In the genomic region with DNA sequence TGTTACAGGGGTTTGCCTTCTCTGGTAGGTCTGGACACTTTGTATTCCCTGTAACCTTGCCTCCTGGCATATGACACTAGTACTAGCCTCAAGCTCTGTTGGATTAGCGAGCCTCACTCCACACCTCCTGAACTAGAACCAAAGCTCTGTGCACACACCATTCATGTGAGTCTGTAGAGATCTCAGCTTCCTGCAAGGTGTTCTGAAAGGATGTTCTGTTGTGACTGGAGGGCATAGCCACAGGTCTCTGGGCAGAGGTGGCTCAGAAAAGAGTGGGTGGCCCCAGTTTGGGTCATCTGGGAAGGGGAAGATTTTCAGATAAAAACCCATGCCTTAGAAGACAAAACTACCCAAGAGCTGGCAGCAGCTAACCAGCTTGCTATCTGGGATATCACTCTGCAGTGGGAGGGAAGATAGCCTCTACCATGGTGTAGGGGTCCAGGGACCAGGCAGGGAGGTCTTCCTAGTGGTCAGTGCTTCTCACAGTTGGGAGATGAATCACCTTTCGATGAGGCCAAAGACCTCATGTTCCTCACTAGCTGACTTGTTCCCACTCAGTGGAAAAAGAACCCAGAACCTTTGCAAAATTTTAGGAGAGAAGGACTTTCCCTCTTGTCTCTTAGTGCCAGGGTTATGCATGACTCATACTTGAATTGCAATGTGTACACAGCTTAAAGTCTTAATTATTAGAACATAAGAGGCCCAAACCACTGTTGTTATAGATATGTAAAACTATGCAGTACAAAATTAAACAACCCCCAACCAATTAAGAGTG, we compare ENCODE assay signal across 18 cellular contexts. TPM values are rescaled to one million over a fixed set of nuclear protein-coding genes. Genes with fewer than 3 reads are reported as not detected.
DNase-seq lines count a peak whose midpoint lies in the region; ATAC-seq, FAIRE-seq and TF ChIP-seq lines count a peak whose summit lies in the region.
"Had no signal": no experiment of that assay in that cellular context is flagged by ENCODE, and none has a peak within 500 bp of the region (broad histone marks: within the 10 kb centered on the region; RNA-seq: fewer than 3 reads in every experiment).

No MANE protein-coding gene starts in this region.

- H3K27ac ChIP-seq in endothelial cell of umbilical vein (ENCODE audit: insufficient read depth, low read depth, low read length) (peak overlapping the region; percentile 93), tibial artery (no peak overlapping the region)
- H3K27ac ChIP-seq: C4-2B, neural progenitor cell had no signal

- H3K79me2 ChIP-seq in endothelial cell of umbilical vein (ENCODE audit: control insufficient read depth, insufficient read depth, low read length): no peaks in the 10 kb centered on the region

- no peaks in the 10 kb centered on the region for H3K9me3 Mint-ChIP-seq in activated CD4-positive, alpha-beta T cell treated with anti-CD3 and anti-CD28 coated beads for 36 hours (ENCODE audit: low read depth)
- H3K9me3 Mint-ChIP-seq in activated CD8-positive, alpha-beta T cell treated with anti-CD3 and anti-CD28 coated beads for 36 hours: no peaks in the 10 kb centered on the region
- no peaks in the 10 kb centered on the region for H3K9me3 Mint-ChIP-seq in osteocyte (ENCODE audit: unreplicated experiment)
- H3K9me3 Mint-ChIP-seq: neural progenitor cell had no signal

- no TSS peak for BruUV-seq in endothelial cell of umbilical vein (replicated peaks; lab: Mats Ljungman, UMichigan)

- peak; percentile 41 for ATAC-seq in activated CD4-positive, alpha-beta T cell treated with anti-CD3 and anti-CD28 coated beads for 36 hours
- no peak for ATAC-seq in activated CD8-positive, alpha-beta T cell treated with anti-CD3 and anti-CD28 coated beads for 36 hours
- ATAC-seq: WTC11 had no signal

- H3K4me1 Mint-ChIP-seq in activated CD4-positive, alpha-beta T cell treated with anti-CD3 and anti-CD28 coated beads for 36 hours: peaks cover 11% of the 10 kb centered on the region
- H3K4me1 Mint-ChIP-seq in activated CD8-positive, alpha-beta T cell treated with anti-CD3 and anti-CD28 coated beads for 36 hours (ENCODE audit: low read depth): peaks cover 15% of the 10 kb centered on the region
- H3K4me1 Mint-ChIP-seq in osteocyte (ENCODE audit: unreplicated experiment): peaks cover 8% of the 10 kb centered on the region

- no peak overlapping the region for H3K27ac Mint-ChIP-seq in activated CD4-positive, alpha-beta T cell treated with anti-CD3 and anti-CD28 coated beads for 36 hours
- peak overlapping the region; percentile 27 for H3K27ac Mint-ChIP-seq in activated CD8-positive, alpha-beta T cell treated with anti-CD3 and anti-CD28 coated beads for 36 hours
- no peak overlapping the region for H3K27ac Mint-ChIP-seq in osteocyte (ENCODE audit: unreplicated experiment)
- H3K27ac Mint-ChIP-seq: neural progenitor cell, WTC11 had no signal

- dilution Hi-C loops in endothelial cell of umbilical vein (cut with MboI; ENCODE audit: extremely low pct_ligation_motif_present, low sequenced_read_pairs): no loop called here

- H3K36me3 Mint-ChIP-seq in activated CD4-positive, alpha-beta T cell treated with anti-CD3 and anti-CD28 coated beads for 36 hours (ENCODE audit: low read depth): no peaks in the 10 kb centered on the region
- no peaks in the 10 kb centered on the region for H3K36me3 Mint-ChIP-seq in activated CD8-positive, alpha-beta T cell treated with anti-CD3 and anti-CD28 coated beads for 36 hours (ENCODE audit: low read depth)
- H3K36me3 Mint-ChIP-seq in osteocyte (ENCODE audit: unreplicated experiment): no peaks in the 10 kb centered on the region
- H3K36me3 Mint-ChIP-seq: neural progenitor cell, WTC11 had no signal

- H3K36me3 ChIP-seq in endothelial cell of umbilical vein (ENCODE audit: control insufficient read depth in 2 of 2, extremely low read depth in 1 of 2, insufficient read depth in 2 of 2, low read length in 2 of 2): no peaks in the 10 kb centered on the region
- H3K36me3 ChIP-seq in tibial artery: no peaks in the 10 kb centered on the region
- H3K36me3 ChIP-seq: MG63, neural progenitor cell had no signal

- H3K9me1 ChIP-seq in endothelial cell of umbilical vein (replicated peaks; ENCODE audit: control insufficient read depth, extremely low read depth, insufficient read depth, low read length): no peaks in the 10 kb centered on the region

- H3K4me2 ChIP-seq in endothelial cell of umbilical vein (ENCODE audit: insufficient read depth, low read length): no peak overlapping the region
- H3K4me2 ChIP-seq: neural progenitor cell had no signal

- H3K4me3 Mint-ChIP-seq in activated CD4-positive, alpha-beta T cell treated with anti-CD3 and anti-CD28 coated beads for 36 hours: no peak overlapping the region
- H3K4me3 Mint-ChIP-seq in activated CD8-positive, alpha-beta T cell treated with anti-CD3 and anti-CD28 coated beads for 36 hours: no peak overlapping the region
- no peak overlapping the region for H3K4me3 Mint-ChIP-seq in osteocyte (ENCODE audit: unreplicated experiment)
- H3K4me3 Mint-ChIP-seq: neural progenitor cell, WTC11 had no signal

- H4K20me1 ChIP-seq in endothelial cell of umbilical vein (replicated peaks; ENCODE audit: control insufficient read depth, extremely low read depth, insufficient read depth, low read length): no peaks in the 10 kb centered on the region

- CTCF ChIA-PET in activated CD4-positive, alpha-beta T cell treated with anti-CD3 and anti-CD28 coated beads for 36 hours (lab: Charles Lee): interaction anchor here (1.1 to 1.5 kb wide), 4 partner anchors 11 to 101 kb away, joined by 3 read pairs; no protein-coding TSS in a partner anchor
- CTCF ChIA-PET in activated CD8-positive, alpha-beta T cell treated with anti-CD3 and anti-CD28 coated beads for 36 hours (lab: Charles Lee): interaction anchor here (1.0 to 3.1 kb wide), 5 partner anchors 12 to 115 kb away, joined by 3 to 11 read pairs (median 4); no protein-coding TSS in a partner anchor
- CTCF ChIA-PET in endothelial cell of umbilical vein (lab: Charles Lee): interaction anchor here (0.8 to 2.2 kb wide), 6 partner anchors 12 to 115 kb away, joined by 3 to 16 read pairs (median 4); no protein-coding TSS in a partner anchor

- H3K9ac ChIP-seq in endothelial cell of umbilical vein (replicated peaks; ENCODE audit: extremely low read depth, insufficient read depth, low read length): no peak overlapping the region
- H3K9ac ChIP-seq: neural progenitor cell had no signal

- H3K27me3 ChIP-seq in endothelial cell of umbilical vein (ENCODE audit: control insufficient read depth in 2 of 2, insufficient read depth in 2 of 2, low read length in 2 of 2) (peaks cover 0 to 4% of the 10 kb centered on the region in 2 experiments), tibial artery (no peaks in the 10 kb centered on the region)
- H3K27me3 ChIP-seq: MG63, neural progenitor cell had no signal

- no peak for TF ChIP-seq POLR2A in endothelial cell of umbilical vein (IDR thresholded peaks at IDR 0.05; ENCODE audit: low read depth, low read length)

- FAIRE-seq in endothelial cell of umbilical vein (lab: Jason Lieb, UNC): peak; percentile 18
- FAIRE-seq: urothelium cell line had no signal

- DNase-seq in activated CD4-positive, alpha-beta T cell treated with anti-CD3 and anti-CD28 coated beads for 36 hours: no peak
- no peak for DNase-seq in activated CD4-positive, alpha-beta T cell treated with anti-CD3 and anti-CD28 coated beads for 48 hours
- no peak for DNase-seq in activated CD8-positive, alpha-beta T cell treated with anti-CD3 and anti-CD28 coated beads for 36 hours
- DNase-seq in endothelial cell of umbilical vein (ENCODE audit: low read depth, low spot score) (no peak), osteocyte (ENCODE audit: extremely low spot score, unreplicated experiment) (peak; percentile 36), HT-29 (ENCODE audit: low spot score) (no peak), tibial artery (no peak), anterior cingulate cortex (lab: John Stamatoyannopoulos, UW) (no peak)
- DNase-seq: activated naive CD4-positive, alpha-beta T cell treated with anti-CD3 and anti-CD28 coated beads, Interleukin-2, amount 50 U/mL, for 16 hours; DMS153; hypothalamus; left cardiac atrium; NCI-H1694 treated with DMSO at 0.1 percent for 48 hours had no signal

- peaks cover 9% of the 10 kb centered on the region for H3K27me3 Mint-ChIP-seq in activated CD4-positive, alpha-beta T cell treated with anti-CD3 and anti-CD28 coated beads for 36 hours
- H3K27me3 Mint-ChIP-seq in activated CD8-positive, alpha-beta T cell treated with anti-CD3 and anti-CD28 coated beads for 36 hours: peaks cover 11% of the 10 kb centered on the region
- H3K27me3 Mint-ChIP-seq in osteocyte (ENCODE audit: unreplicated experiment): peaks cover 17% of the 10 kb centered on the region

- peaks cover 28% of the 10 kb centered on the region for H3K4me1 ChIP-seq in endothelial cell of umbilical vein (ENCODE audit: control insufficient read depth, extremely low read depth, insufficient read depth, low read length)
- H3K4me1 ChIP-seq in tibial artery: peaks cover 0 to 6% (median 3%) of the 10 kb centered on the region in 4 donors
- H3K4me1 ChIP-seq: neural progenitor cell had no signal

- POLR2A ChIA-PET in activated CD4-positive, alpha-beta T cell treated with anti-CD3 and anti-CD28 coated beads for 36 hours (lab: Charles Lee): no interaction called here
- POLR2A ChIA-PET in activated CD8-positive, alpha-beta T cell treated with anti-CD3 and anti-CD28 coated beads for 36 hours (lab: Charles Lee): no interaction called here
- POLR2A ChIA-PET in endothelial cell of umbilical vein (lab: Charles Lee): no interaction called here

- H3K4me3 ChIP-seq in endothelial cell of umbilical vein (replicated peaks in 1 of 3; ENCODE audit: insufficient read depth in 1 of 3, low read depth in 1 of 3, low read length in 3 of 3): no peak overlapping the region
- H3K4me3 ChIP-seq in tibial artery: no peak overlapping the region
- H3K4me3 ChIP-seq: MG63, neural progenitor cell had no signal

- no peak for TF ChIP-seq CTCF in activated CD8-positive, alpha-beta T cell treated with anti-CD3 and anti-CD28 coated beads for 36 hours (IDR thresholded peaks at IDR 0.05)
- TF ChIP-seq CTCF in endothelial cell of umbilical vein (IDR thresholded peaks at IDR 0.05; ENCODE audit: extremely low read depth in 1 of 2, insufficient read depth in 1 of 2, low read depth in 1 of 2, low read length in 2 of 2): no peak
- no peak for TF ChIP-seq CTCF in osteocyte (IDR thresholded peaks at IDR 0.05)
- no peak for TF ChIP-seq CTCF in tibial artery (IDR thresholded peaks at IDR 0.05)

- H2AFZ ChIP-seq in endothelial cell of umbilical vein (ENCODE audit: low read depth, low read length): no peak overlapping the region
- H2AFZ ChIP-seq: neural progenitor cell had no signal

- intact Hi-C loops in activated CD4-positive, alpha-beta T cell treated with anti-CD3 and anti-CD28 coated beads for 36 hours (cut with DNase I, micrococcal nuclease): no loop called here
- intact Hi-C loops in activated CD8-positive, alpha-beta T cell treated with anti-CD3 and anti-CD28 coated beads for 36 hours (cut with micrococcal nuclease): no loop called here
- intact Hi-C loops in endothelial cell of umbilical vein (cut with micrococcal nuclease): no loop called here
- intact Hi-C loops in tibial artery (cut with DNase I; ENCODE audit: low total_unique reads): loop anchor here (5.0 kb wide), 1 partner anchor 228 kb away; no protein-coding TSS in a partner anchor

- H3K9me3 ChIP-seq in endothelial cell of umbilical vein (replicated peaks; ENCODE audit: control insufficient read depth, insufficient read depth, low read length): no peaks in the 10 kb centered on the region
- no peaks in the 10 kb centered on the region for H3K9me3 ChIP-seq in tibial artery
- H3K9me3 ChIP-seq: MG63 had no signal

RNA-seq across cellular contexts. Expression of gene HLA-F, which starts 41.4 kb away (rescaled TPM):
- total RNA-seq in activated CD4-positive, alpha-beta T cell treated with anti-CD3 and anti-CD28 coated beads for 36 hours: 100 to 1,000 TPM; 216 to 229 TPM
- 100 to 1,000 TPM; 172 TPM for total RNA-seq in activated CD8-positive, alpha-beta T cell treated with anti-CD3 and anti-CD28 coated beads for 36 hours
- total RNA-seq in endothelial cell of umbilical vein (1.6 and 2.8 TPM in 2 replicates), osteocyte (11.4 and 12.5 TPM in 2 replicates)
- polyA plus RNA-seq in endothelial cell of umbilical vein: 1.5 and 1.8 TPM in 2 replicates
- polyA plus RNA-seq in endothelial cell of umbilical vein (2011; cell fraction: cytosol; rRNA removed): 0.63 and 0.95 TPM in 2 replicates
- 3.8 and 5.5 TPM in 2 replicates for polyA plus RNA-seq in endothelial cell of umbilical vein (2011; cell fraction: nucleus; rRNA removed)
- 1.1 and 1.7 TPM in 2 replicates for polyA plus RNA-seq in endothelial cell of umbilical vein (2012)
- polyA minus RNA-seq in endothelial cell of umbilical vein: 2.4 and 4.2 TPM in 2 replicates
- not detected for polyA minus RNA-seq in endothelial cell of umbilical vein (2011; cell fraction: cytosol; rRNA and poly(A)+ RNA removed)
- 0.43 and 2.3 TPM in 2 replicates for polyA minus RNA-seq in endothelial cell of umbilical vein (2011; cell fraction: nucleus; rRNA and poly(A)+ RNA removed)
- 10.9 and 15.5 TPM in 2 replicates for total RNA-seq in HT-29 (2014; rRNA removed; shearing (Covaris generic))

Comparison
In these comparisons a context has a peak if more than half of its experiments do, and no peak if none do; other contexts are left out.
1. RNA of gene HLA-F, which starts 41.4 kb away (total RNA-seq): 216 to 229 TPM in activated CD4-positive, alpha-beta T cell treated with anti-CD3 and anti-CD28 coated beads for 36 hours and 172 TPM in activated CD8-positive, alpha-beta T cell treated with anti-CD3 and anti-CD28 coated beads for 36 hours; 10.9 to 15.5 TPM in HT-29, 11.4 to 12.5 TPM in osteocyte and 1.6 to 2.8 TPM in endothelial cell of umbilical vein; every median in the first group is over 10 times any median in the second.